In genomic region chr5:172368699-172369098, GRCh38 we compare ENCODE assay signal across 7 cellular contexts.
A peak's percentile ranks its signal among the peaks of the same experiment; 100 is the strongest.
DNase-seq lines count a peak whose midpoint lies in the region; ATAC-seq, FAIRE-seq and TF ChIP-seq lines count a peak whose summit lies in the region.
"Not testable (repeated sequence)": the region's sequence is repeated elsewhere in the genome, so short reads cannot be mapped to it uniquely, and the experiment has no call there.

No MANE protein-coding gene starts in this region.

- ATAC-seq in WTC11, result not testable (repeated sequence)

- H3K27me3 Mint-ChIP-seq in WTC11 (ENCODE audit: low read depth), result not testable (repeated sequence)

- CTCF ChIA-PET in WTC11 (lab: Charles Lee), result not testable (repeated sequence)

- not testable (repeated sequence) for TF ChIP-seq CTCF in WTC11 (IDR thresholded peaks at IDR 0.05)

- not testable (repeated sequence) for DNase-seq in RCC 7860 (ENCODE audit: low spot score); WTC11 (ENCODE audit: low spot score)
- peak; percentile 2 for DNase-seq in mesenteric fat pad (ENCODE audit: low spot score)

- not testable (repeated sequence) for H3K27ac Mint-ChIP-seq in WTC11

- POLR2A ChIA-PET in WTC11 (lab: Charles Lee), result not testable (repeated sequence)

- H3K36me3 Mint-ChIP-seq in WTC11, result peaks cover 38% of the 10 kb centered on the region

- FAIRE-seq in A204.1 (lab: Jason Lieb, UNC) (peak; percentile 68), G401.6 (lab: Jason Lieb, UNC) (peak; percentile 96), RCC 7860 (lab: Jason Lieb, UNC) (peak; percentile 75), TTC549 (lab: Jason Lieb, UNC) (peak; percentile 78), endometrium (lab: Jason Lieb, UNC) (peak; percentile 70)

- peaks cover 22% of the 10 kb centered on the region for H3K9me3 Mint-ChIP-seq in WTC11

- not testable (repeated sequence) for H3K4me1 Mint-ChIP-seq in WTC11

- not testable (repeated sequence) for H3K4me3 Mint-ChIP-seq in WTC11

TF ChIP-seq in WTC11, 78 proteins besides CTCF, POLR2A, EP300 and RAD21:
- peak; percentile 90; the same call in 1 of the 2 replicates for TF ChIP-seq HMGA2 (CRISPR knock-in tag; IDR thresholded peaks at IDR 0.05)
